ENCODE assay signal across 14 cellular contexts in genomic region chr17:76957600-76958464, GRCh38.
DNase-seq lines count a peak whose midpoint lies in the region; ATAC-seq and TF ChIP-seq lines count a peak whose summit lies in the region.
"Had no signal": no experiment of that assay in that cellular context is flagged by ENCODE, and none has a peak within 500 bp of the region (broad histone marks: within the 10 kb centered on the region; RNA-seq: fewer than 3 reads in every experiment).

No MANE protein-coding gene starts in this region.

- no peaks in the 10 kb centered on the region for H3K9me2 ChIP-seq in SK-N-SH

- H3K27me3 ChIP-seq in left ventricle myocardium inferior (ENCODE audit: low read depth) (peaks cover 52% of the 10 kb centered on the region), SK-N-SH (ENCODE audit: insufficient read depth) (no peaks in the 10 kb centered on the region)

- H3K36me3 ChIP-seq in left ventricle myocardium inferior (no peaks in the 10 kb centered on the region), SK-N-SH (replicated peaks in 1 of 2; ENCODE audit: control insufficient read depth in 1 of 2, insufficient read depth in 2 of 2, low read length in 1 of 2) (no peaks in the 10 kb centered on the region)
- H3K36me3 ChIP-seq: suprapubic skin had no signal

- CTCF ChIA-PET in SK-N-SH (lab: Yijun Ruan, JAX), result interaction anchor here (0.6 to 3.2 kb wide), 5 partner anchors 18 to 98 kb away, joined by 3 to 21 read pairs (median 3); partner anchors contain the start of gene MGAT5B

- H3K9me3 ChIP-seq in left ventricle myocardium inferior (replicated peaks), result no peaks in the 10 kb centered on the region
- H3K9me3 ChIP-seq in SK-N-SH, result no peaks in the 10 kb centered on the region
- H3K9me3 ChIP-seq: A549, suprapubic skin had no signal

- no peak overlapping the region for H3K4me3 ChIP-seq in left ventricle myocardium inferior
- no peak overlapping the region for H3K4me3 ChIP-seq in SK-N-SH (ENCODE audit: low read depth in 2 of 2, low read length in 1 of 2)
- H3K4me3 ChIP-seq: A549, hepatocyte, suprapubic skin had no signal

- H3K79me2 ChIP-seq in SK-N-SH (ENCODE audit: insufficient read depth), result no peaks in the 10 kb centered on the region
- H3K79me2 ChIP-seq: hepatocyte had no signal

- H3K27ac ChIP-seq in left ventricle myocardium inferior (replicated peaks), result no peak overlapping the region
- H3K27ac ChIP-seq in SK-N-SH (ENCODE audit: low read depth in 2 of 2, low read length in 1 of 2), result no peak overlapping the region
- H3K27ac ChIP-seq: hepatocyte, suprapubic skin had no signal

- H3K4me2 ChIP-seq in SK-N-SH, result peak overlapping the region; percentile 12; the same call in 1 of the 2 replicates
- H3K4me2 ChIP-seq: A549, hepatocyte had no signal

- no peak for TF ChIP-seq EP300 in SK-N-SH (IDR thresholded peaks at IDR 0.05; ENCODE audit: borderline replicate concordance in 1 of 2, low read depth in 1 of 2, low read length in 1 of 2)

- WGBS in SK-N-SH (ENCODE audit: low lambda C conversion rate), result 80% methylated on average over 29 of the region's 29 CpGs

- H3K9ac ChIP-seq in SK-N-SH, result no peak overlapping the region

- TF ChIP-seq CTCF in left ventricle myocardium inferior (IDR thresholded peaks at IDR 0.05; ENCODE audit: borderline replicate concordance) (no peak), SK-N-SH (IDR thresholded peaks at IDR 0.05) (no peak)

- H3K4me1 ChIP-seq in left ventricle myocardium inferior (peaks cover 9% of the 10 kb centered on the region), SK-N-SH (ENCODE audit: control insufficient read depth in 1 of 2, insufficient read depth in 2 of 2, low read depth in 1 of 2, low read length in 1 of 2) (peaks cover 0 to 8% of the 10 kb centered on the region in 2 experiments; a peak in 2 of 4 replicates)
- H3K4me1 ChIP-seq: A549, suprapubic skin had no signal

- peak; percentile 31 for ATAC-seq in Right ventricle myocardium superior (ENCODE audit: poor library complexity)
- ATAC-seq in GM21529 (IDR thresholded peaks at IDR 0.05; ENCODE audit: unreplicated experiment), result no peak

- no peak for TF ChIP-seq RAD21 in SK-N-SH (IDR thresholded peaks at IDR 0.05; ENCODE audit: low read length)

- H4K20me1 ChIP-seq in SK-N-SH (ENCODE audit: insufficient read depth), result no peaks in the 10 kb centered on the region

- DNase-seq in Right ventricle myocardium superior (no peak), left ventricle myocardium inferior (no peak), SK-N-SH (no peak), germinal center (ENCODE audit: low spot score) (peak; percentile 84), superior temporal gyrus (ENCODE audit: extremely low spot score) (peak; percentile 53), putamen (ENCODE audit: low spot score) (no peak), HuH-7 (ENCODE audit: low spot score) (no peak)
- DNase-seq: activated naive CD4-positive, alpha-beta T cell treated with anti-CD3 and anti-CD28 coated beads for 36 hours; DMS79 treated with DMSO at 0.1 percent for 48 hours; mesenchymal stem cell had no signal

- H2AFZ ChIP-seq in SK-N-SH (ENCODE audit: low read depth), result no peak overlapping the region
- H2AFZ ChIP-seq: hepatocyte had no signal

- H3F3A ChIP-seq in SK-N-SH (replicated peaks; ENCODE audit: insufficient read depth), result no peaks in the 10 kb centered on the region

- POLR2A ChIA-PET in SK-N-SH (lab: Yijun Ruan, JAX), result interaction anchor here (0.9 kb wide), 1 partner anchor 11 kb away, joined by 3 read pairs; no protein-coding TSS in a partner anchor

- intact Hi-C loops in Right ventricle myocardium superior (cut with DNase I), result no loop called here
- intact Hi-C loops in left ventricle myocardium inferior (cut with micrococcal nuclease), result no loop called here

TF ChIP-seq in SK-N-SH, 30 proteins besides CTCF, POLR2A, EP300 and RAD21:
- TF ChIP-seq NRF1 (IDR thresholded peaks at IDR 0.05; ENCODE audit: low read depth, low read length) (no peak), SMC3 (IDR thresholded peaks at IDR 0.05; ENCODE audit: low read depth, low read length) (no peak), IRF3 (IDR thresholded peaks at IDR 0.05; ENCODE audit: low read depth, low read length) (no peak), JUND (IDR thresholded peaks at IDR 0.05) (no peak), POLR2AphosphoS5 (IDR thresholded peaks at IDR 0.05; ENCODE audit: low read depth, low read length) (no peak), GATA2 (CRISPR knock-in tag; IDR thresholded peaks at IDR 0.05) (no peak), MXI1 (IDR thresholded peaks at IDR 0.05; ENCODE audit: low read depth, low read length) (no peak), MEF2A (IDR thresholded peaks at IDR 0.05; ENCODE audit: borderline replicate concordance, low read depth) (no peak), FOXJ3 (CRISPR knock-in tag; IDR thresholded peaks at IDR 0.05) (no peak), USF2 (IDR thresholded peaks at IDR 0.05; ENCODE audit: borderline replicate concordance, low read depth, low read length) (no peak), CHD2 (IDR thresholded peaks at IDR 0.05; ENCODE audit: low read length, partially characterized antibody) (no peak), MAX (IDR thresholded peaks at IDR 0.05; ENCODE audit: low read depth) (no peak)

Comparison
In these comparisons a context has a peak if more than half of its experiments do, and no peak if none do; other contexts are left out.
1. DNase-seq: peak in germinal center (single experiment) and superior temporal gyrus (single experiment); none in Right ventricle myocardium superior (single experiment), left ventricle myocardium inferior (single experiment), SK-N-SH (single experiment), putamen (single experiment) and HuH-7 (single experiment).